In the genomic region with DNA sequence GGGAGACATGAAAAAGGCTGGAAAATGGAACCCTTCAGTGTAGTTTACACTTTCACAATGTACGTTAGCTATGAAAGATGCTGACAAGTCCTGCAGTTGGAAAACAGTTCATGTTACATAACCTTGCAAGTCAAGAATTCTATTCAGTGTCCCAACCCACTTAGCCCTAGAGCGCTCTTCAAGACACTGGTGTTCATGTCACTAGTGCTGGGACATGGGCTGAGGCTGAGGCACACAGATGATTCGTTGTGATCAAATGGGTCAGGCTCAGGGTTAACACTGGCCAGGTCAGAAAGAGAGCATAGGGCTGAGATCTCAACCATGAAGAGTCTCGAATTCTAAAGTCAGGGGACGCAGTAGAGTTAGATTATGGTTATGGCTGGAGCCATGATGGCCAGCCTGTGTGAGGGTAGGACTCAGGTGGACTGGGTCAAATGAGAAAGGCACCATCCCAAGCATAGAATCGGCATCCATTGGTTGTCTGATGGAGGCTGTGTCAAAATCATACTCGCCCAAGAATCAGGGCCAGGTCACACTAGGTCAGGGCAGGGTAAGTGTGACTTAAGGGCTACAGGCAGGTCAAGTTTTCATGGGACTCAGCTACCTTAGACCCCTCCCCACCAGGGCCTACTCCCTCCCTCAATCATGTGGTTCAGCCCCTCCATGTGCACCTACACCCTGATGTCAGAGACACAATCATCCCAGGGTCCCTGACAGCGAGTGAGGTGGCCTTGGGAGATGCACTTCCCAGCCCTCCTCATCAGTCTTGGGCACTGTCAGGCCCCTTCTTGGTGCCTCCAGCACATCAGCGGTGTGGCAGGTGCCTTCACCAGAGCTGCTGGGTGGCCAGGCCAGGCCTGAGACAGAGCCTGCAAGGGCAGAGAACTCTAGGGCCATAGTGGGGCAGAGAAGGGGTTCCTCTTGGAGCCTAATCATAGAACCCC, we compare ENCODE assay signal across 1 cellular context.
TF ChIP-seq lines count a peak whose summit lies in the region.

No MANE protein-coding gene starts in this region.

TF ChIP-seq in GM12878, 131 proteins besides CTCF, POLR2A, EP300 and RAD21:
- 0 out of 2 replicates have a peak, but pooled peaks have one; percentile 3 for TF ChIP-seq PAX5 (IDR thresholded peaks at IDR 0.05; ENCODE audit: borderline replicate concordance, low read depth, low read length)
- no peak for TF ChIP-seq ESRRA (IDR thresholded peaks at IDR 0.05; ENCODE audit: low read length)
- no peak for TF ChIP-seq HDGF (IDR thresholded peaks at IDR 0.05)
- TF ChIP-seq, protein P1, sequence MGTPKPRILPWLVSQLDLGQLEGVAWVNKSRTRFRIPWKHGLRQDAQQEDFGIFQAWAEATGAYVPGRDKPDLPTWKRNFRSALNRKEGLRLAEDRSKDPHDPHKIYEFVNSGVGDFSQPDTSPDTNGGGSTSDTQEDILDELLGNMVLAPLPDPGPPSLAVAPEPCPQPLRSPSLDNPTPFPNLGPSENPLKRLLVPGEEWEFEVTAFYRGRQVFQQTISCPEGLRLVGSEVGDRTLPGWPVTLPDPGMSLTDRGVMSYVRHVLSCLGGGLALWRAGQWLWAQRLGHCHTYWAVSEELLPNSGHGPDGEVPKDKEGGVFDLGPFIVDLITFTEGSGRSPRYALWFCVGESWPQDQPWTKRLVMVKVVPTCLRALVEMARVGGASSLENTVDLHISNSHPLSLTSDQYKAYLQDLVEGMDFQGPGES (IDR thresholded peaks at IDR 0.05): no peak
- TF ChIP-seq, protein P2, sequence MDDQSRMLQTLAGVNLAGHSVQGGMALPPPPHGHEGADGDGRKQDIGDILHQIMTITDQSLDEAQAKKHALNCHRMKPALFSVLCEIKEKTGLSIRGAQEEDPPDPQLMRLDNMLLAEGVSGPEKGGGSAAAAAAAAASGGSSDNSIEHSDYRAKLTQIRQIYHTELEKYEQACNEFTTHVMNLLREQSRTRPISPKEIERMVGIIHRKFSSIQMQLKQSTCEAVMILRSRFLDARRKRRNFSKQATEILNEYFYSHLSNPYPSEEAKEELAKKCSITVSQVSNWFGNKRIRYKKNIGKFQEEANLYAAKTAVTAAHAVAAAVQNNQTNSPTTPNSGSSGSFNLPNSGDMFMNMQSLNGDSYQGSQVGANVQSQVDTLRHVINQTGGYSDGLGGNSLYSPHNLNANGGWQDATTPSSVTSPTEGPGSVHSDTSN (IDR thresholded peaks at IDR 0.05; ENCODE audit: insufficient replicate concordance, low read depth, low read length): no peak
- TF ChIP-seq ASH2L (IDR thresholded peaks at IDR 0.05; ENCODE audit: borderline replicate concordance, low read depth): no peak
- TF ChIP-seq YY1 (IDR thresholded peaks at IDR 0.05; ENCODE audit: low read depth, low read length): 0 out of 2 replicates have a peak, but pooled peaks have one; percentile 18
- TF ChIP-seq MEF2A (IDR thresholded peaks at IDR 0.05; ENCODE audit: insufficient read depth, low read depth, low read length): peak; percentile 26; the same call in 1 of the 2 replicates
- TF ChIP-seq, protein P3, sequence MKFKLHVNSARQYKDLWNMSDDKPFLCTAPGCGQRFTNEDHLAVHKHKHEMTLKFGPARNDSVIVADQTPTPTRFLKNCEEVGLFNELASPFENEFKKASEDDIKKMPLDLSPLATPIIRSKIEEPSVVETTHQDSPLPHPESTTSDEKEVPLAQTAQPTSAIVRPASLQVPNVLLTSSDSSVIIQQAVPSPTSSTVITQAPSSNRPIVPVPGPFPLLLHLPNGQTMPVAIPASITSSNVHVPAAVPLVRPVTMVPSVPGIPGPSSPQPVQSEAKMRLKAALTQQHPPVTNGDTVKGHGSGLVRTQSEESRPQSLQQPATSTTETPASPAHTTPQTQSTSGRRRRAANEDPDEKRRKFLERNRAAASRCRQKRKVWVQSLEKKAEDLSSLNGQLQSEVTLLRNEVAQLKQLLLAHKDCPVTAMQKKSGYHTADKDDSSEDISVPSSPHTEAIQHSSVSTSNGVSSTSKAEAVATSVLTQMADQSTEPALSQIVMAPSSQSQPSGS (IDR thresholded peaks at IDR 0.05; ENCODE audit: low read length): 0 out of 2 replicates have a peak, but pooled peaks have one; percentile 16
- TF ChIP-seq HDAC2 (IDR thresholded peaks at IDR 0.05): no peak
- no peak for TF ChIP-seq CBX3 (IDR thresholded peaks at IDR 0.05; ENCODE audit: borderline replicate concordance, low read depth)
- peak; percentile 99 for TF ChIP-seq MTA3 (IDR thresholded peaks at IDR 0.05; ENCODE audit: borderline replicate concordance, low read length)
- TF ChIP-seq PML (IDR thresholded peaks at IDR 0.05; ENCODE audit: low read length): peak; percentile 91
- TF ChIP-seq, protein P4, sequence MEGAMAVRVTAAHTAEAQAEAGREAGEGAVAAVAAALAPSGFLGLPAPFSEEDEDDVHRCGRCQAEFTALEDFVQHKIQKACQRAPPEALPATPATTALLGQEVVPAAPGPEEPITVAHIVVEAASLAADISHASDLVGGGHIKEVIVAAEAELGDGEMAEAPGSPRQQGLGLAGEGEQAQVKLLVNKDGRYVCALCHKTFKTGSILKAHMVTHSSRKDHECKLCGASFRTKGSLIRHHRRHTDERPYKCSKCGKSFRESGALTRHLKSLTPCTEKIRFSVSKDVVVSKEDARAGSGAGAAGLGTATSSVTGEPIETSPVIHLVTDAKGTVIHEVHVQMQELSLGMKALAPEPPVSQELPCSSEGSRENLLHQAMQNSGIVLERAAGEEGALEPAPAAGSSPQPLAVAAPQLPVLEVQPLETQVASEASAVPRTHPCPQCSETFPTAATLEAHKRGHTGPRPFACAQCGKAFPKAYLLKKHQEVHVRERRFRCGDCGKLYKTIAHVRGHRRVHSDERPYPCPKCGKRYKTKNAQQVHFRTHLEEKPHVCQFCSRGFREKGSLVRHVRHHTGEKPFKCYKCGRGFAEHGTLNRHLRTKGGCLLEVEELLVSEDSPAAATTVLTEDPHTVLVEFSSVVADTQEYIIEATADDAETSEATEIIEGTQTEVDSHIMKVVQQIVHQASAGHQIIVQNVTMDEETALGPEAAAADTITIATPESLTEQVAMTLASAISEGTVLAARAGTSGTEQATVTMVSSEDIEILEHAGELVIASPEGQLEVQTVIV (IDR thresholded peaks at IDR 0.05; ENCODE audit: borderline replicate concordance, partially characterized antibody): no peak
- 0 out of 3 replicates have a peak, but pooled peaks of 1 of the 2 experiments have one; percentile 25 for TF ChIP-seq EGR1 (IDR thresholded peaks at IDR 0.05; ENCODE audit: borderline replicate concordance in 1 of 2, low read depth in 2 of 2, low read length in 2 of 2)
- TF ChIP-seq, protein P5, sequence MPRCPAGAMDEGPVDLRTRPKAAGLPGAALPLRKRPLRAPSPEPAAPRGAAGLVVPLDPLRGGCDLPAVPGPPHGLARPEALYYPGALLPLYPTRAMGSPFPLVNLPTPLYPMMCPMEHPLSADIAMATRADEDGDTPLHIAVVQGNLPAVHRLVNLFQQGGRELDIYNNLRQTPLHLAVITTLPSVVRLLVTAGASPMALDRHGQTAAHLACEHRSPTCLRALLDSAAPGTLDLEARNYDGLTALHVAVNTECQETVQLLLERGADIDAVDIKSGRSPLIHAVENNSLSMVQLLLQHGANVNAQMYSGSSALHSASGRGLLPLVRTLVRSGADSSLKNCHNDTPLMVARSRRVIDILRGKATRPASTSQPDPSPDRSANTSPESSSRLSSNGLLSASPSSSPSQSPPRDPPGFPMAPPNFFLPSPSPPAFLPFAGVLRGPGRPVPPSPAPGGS (IDR thresholded peaks at IDR 0.05; ENCODE audit: borderline replicate concordance, insufficient read depth, low read depth, low read length, poor library complexity, severe bottlenecking): peak; percentile 15
- TF ChIP-seq MXI1 (IDR thresholded peaks at IDR 0.05; ENCODE audit: low read depth, low read length): no peak
- TF ChIP-seq LARP7 (IDR thresholded peaks at IDR 0.05): no peak
- no peak for TF ChIP-seq KDM1A (IDR thresholded peaks at IDR 0.05; ENCODE audit: borderline replicate concordance)
- peak; percentile 52 for TF ChIP-seq FOXM1 (IDR thresholded peaks at IDR 0.05; ENCODE audit: low read depth, low read length)
- peak; percentile 83 for TF ChIP-seq NFIC (IDR thresholded peaks at IDR 0.05; ENCODE audit: low read depth, low read length)
- TF ChIP-seq HCFC1 (IDR thresholded peaks at IDR 0.05; ENCODE audit: low read length): no peak
- peak; percentile 8; the same call in 1 of the 2 replicates for TF ChIP-seq CREB1 (IDR thresholded peaks at IDR 0.05; ENCODE audit: low read depth)
- TF ChIP-seq, protein P6, sequence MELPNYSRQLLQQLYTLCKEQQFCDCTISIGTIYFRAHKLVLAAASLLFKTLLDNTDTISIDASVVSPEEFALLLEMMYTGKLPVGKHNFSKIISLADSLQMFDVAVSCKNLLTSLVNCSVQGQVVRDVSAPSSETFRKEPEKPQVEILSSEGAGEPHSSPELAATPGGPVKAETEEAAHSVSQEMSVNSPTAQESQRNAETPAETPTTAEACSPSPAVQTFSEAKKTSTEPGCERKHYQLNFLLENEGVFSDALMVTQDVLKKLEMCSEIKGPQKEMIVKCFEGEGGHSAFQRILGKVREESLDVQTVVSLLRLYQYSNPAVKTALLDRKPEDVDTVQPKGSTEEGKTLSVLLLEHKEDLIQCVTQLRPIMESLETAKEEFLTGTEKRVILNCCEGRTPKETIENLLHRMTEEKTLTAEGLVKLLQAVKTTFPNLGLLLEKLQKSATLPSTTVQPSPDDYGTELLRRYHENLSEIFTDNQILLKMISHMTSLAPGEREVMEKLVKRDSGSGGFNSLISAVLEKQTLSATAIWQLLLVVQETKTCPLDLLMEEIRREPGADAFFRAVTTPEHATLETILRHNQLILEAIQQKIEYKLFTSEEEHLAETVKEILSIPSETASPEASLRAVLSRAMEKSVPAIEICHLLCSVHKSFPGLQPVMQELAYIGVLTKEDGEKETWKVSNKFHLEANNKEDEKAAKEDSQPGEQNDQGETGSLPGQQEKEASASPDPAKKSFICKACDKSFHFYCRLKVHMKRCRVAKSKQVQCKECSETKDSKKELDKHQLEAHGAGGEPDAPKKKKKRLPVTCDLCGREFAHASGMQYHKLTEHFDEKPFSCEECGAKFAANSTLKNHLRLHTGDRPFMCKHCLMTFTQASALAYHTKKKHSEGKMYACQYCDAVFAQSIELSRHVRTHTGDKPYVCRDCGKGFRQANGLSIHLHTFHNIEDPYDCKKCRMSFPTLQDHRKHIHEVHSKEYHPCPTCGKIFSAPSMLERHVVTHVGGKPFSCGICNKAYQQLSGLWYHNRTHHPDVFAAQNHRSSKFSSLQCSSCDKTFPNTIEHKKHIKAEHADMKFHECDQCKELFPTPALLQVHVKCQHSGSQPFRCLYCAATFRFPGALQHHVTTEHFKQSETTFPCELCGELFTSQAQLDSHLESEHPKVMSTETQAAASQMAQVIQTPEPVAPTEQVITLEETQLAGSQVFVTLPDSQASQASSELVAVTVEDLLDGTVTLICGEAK (IDR thresholded peaks at IDR 0.05; ENCODE audit: borderline replicate concordance): no peak
